8 cellular contexts compared by ENCODE assay signal in genomic region chr1:159197767-159198557, GRCh38. TPM values are rescaled to one million over a fixed set of nuclear protein-coding genes. Genes with fewer than 3 reads are reported as not detected.
DNase-seq lines count a peak whose midpoint lies in the region; ATAC-seq and TF ChIP-seq lines count a peak whose summit lies in the region.

No MANE protein-coding gene starts in this region.

- peak; percentile 56 for DNase-seq in Caki2 (ENCODE audit: low read depth)
- DNase-seq in NCI-H82 (lab: John Stamatoyannopoulos, UW) = peak; percentile 94
- peak; percentile 43 for DNase-seq in activated T-cell treated with anti-CD3 and anti-CD28 coated beads for 24 hours (ENCODE audit: low read depth)
- DNase-seq in fibroblast of the aortic adventitia (ENCODE audit: low read depth) = peak; percentile 84
- DNase-seq in occipital lobe (lab: John Stamatoyannopoulos, UW) = peak; percentile 63
- no peak for DNase-seq in T1000 (lab: John Stamatoyannopoulos, UW)

- peak; percentile 96 for TF ChIP-seq CTCF in fibroblast of the aortic adventitia (IDR thresholded peaks at IDR 0.05; ENCODE audit: insufficient read depth, low read length)

- ATAC-seq in GM19351 (IDR thresholded peaks at IDR 0.05; ENCODE audit: unreplicated experiment) (peak; percentile 85), HG03457 (IDR thresholded peaks at IDR 0.05; ENCODE audit: unreplicated experiment) (peak; percentile 81)

- no peak overlapping the region for H3K4me3 ChIP-seq in fibroblast of the aortic adventitia (ENCODE audit: low read depth, low read length)

- in situ Hi-C loops in Caki2 (cut with HindIII; ENCODE audit: low pct_unique_long_range_greater_than_20kb, low sequenced_read_pairs) = no loop called here

RNA-seq across cellular contexts. Expression of gene ACKR1, which starts 6.7 kb away (rescaled TPM):
- not detected in 2 replicates for total RNA-seq in Caki2 (2014; rRNA removed; shearing (Covaris generic); ENCODE audit: low replicate concordance)
- not detected in 2 replicates for total RNA-seq in fibroblast of the aortic adventitia (ENCODE audit: low replicate concordance)
- 0.62 TPM for total RNA-seq in occipital lobe

RNA-seq across cellular contexts. Expression of gene CADM3, which starts 26.5 kb away (rescaled TPM):
- 0.07 TPM in 1 of 2 replicates, not detected in the other for total RNA-seq in Caki2 (2014; rRNA removed; shearing (Covaris generic); ENCODE audit: low replicate concordance)
- 6.0 TPM in 1 of 2 replicates, not detected in the other for total RNA-seq in fibroblast of the aortic adventitia (ENCODE audit: low replicate concordance)
- 112 TPM for total RNA-seq in occipital lobe

Comparison
In these comparisons a context has a peak if more than half of its experiments do, and no peak if none do; other contexts are left out.
1. RNA of gene CADM3, which starts 26.5 kb away (total RNA-seq): 112 TPM in occipital lobe (single experiment); 0.07 TPM in Caki2 and 6.0 TPM in fibroblast of the aortic adventitia; every median in the first group is over 10 times any median in the second.